ENCODE assay signal across 8 cellular contexts in the genomic region with DNA sequence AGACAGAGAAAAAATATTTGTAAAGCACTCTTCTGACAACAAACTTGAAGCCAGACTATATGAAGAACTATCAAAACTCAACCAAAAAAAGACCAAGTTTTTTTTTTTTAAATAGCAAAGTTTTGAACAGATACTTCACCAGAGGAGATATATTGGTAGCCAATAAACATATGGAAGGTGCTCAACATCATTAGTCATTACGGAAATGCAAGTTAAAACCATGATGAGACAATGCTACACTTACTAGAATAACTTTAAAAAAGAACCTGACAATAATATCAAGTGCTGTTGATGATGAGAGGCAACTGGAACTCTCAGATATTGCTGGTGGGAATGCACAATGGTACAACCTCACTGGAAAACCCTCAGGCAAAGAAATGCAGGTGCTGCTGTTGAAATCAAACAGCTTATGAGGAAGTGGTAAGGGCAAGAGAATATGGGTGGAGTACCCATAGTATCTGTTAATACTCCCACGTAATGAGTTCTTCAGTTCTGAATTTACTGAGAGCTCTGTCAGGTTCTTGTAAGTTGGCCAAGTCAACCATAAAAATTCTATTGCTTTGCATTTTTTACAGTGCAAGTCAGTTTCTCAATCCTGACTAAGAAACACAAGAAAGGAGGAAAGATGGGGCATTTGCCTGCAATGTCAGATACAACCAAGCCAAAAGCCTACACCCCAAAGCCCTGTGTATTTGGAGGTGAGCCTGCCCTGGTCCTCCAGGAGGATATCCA.
DNase-seq lines count a peak whose midpoint lies in the region; ATAC-seq and TF ChIP-seq lines count a peak whose summit lies in the region.

No MANE protein-coding gene starts in this region.

- peak overlapping the region; percentile 75 for H3K27ac Mint-ChIP-seq in activated CD4-positive, alpha-beta memory T cell treated with anti-CD3 and anti-CD28 coated beads for 36 hours

- CTCF ChIA-PET in AG04449 (lab: Yijun Ruan, JAX): interaction anchor here (1.9 to 2.7 kb wide), 2 partner anchors 84 to 142 kb away, joined by 5 to 13 read pairs; no protein-coding TSS in a partner anchor
- CTCF ChIA-PET in activated CD4-positive, alpha-beta memory T cell treated with anti-CD3 and anti-CD28 coated beads for 36 hours (lab: Charles Lee): interaction anchor here (0.7 to 2.4 kb wide), 7 partner anchors 10 to 911 kb away, joined by 3 to 9 read pairs (median 4); no protein-coding TSS in a partner anchor

- DNase-seq in AG04449 (ENCODE audit: low read depth, low spot score): peak; percentile 41
- DNase-seq in activated CD4-positive, alpha-beta memory T cell treated with anti-CD3 and anti-CD28 coated beads for 36 hours: peak; percentile 26
- peak; percentile 81 for DNase-seq in renal cortical epithelial cell (ENCODE audit: low read depth)
- no peak for DNase-seq in activated CD4-positive, CD25-positive, alpha-beta regulatory T cell treated with anti-CD3 and anti-CD28 coated beads, Interleukin-2, amount 50 U/mL, for 72 hours
- no peak for DNase-seq in T-helper 9 cell

- POLR2A ChIA-PET in AG04449 (lab: Yijun Ruan, JAX): no interaction called here
- POLR2A ChIA-PET in activated CD4-positive, alpha-beta memory T cell treated with anti-CD3 and anti-CD28 coated beads for 36 hours (lab: Charles Lee): no interaction called here

- intact Hi-C loops in activated CD4-positive, alpha-beta memory T cell treated with anti-CD3 and anti-CD28 coated beads for 36 hours (cut with micrococcal nuclease): loop anchor here (1.0 to 5.0 kb wide), 9 partner anchors 13 to 662 kb away; a partner anchor contains a TSS

- peaks cover 41% of the 10 kb centered on the region for H3K4me1 Mint-ChIP-seq in activated CD4-positive, alpha-beta memory T cell treated with anti-CD3 and anti-CD28 coated beads for 36 hours (ENCODE audit: low read depth)

- H3K4me3 ChIP-seq in AG04449 (ENCODE audit: low read depth, low read length): no peak overlapping the region

- H3K9me3 Mint-ChIP-seq in activated CD4-positive, alpha-beta memory T cell treated with anti-CD3 and anti-CD28 coated beads for 36 hours: no peaks in the 10 kb centered on the region

- H3K4me3 Mint-ChIP-seq in activated CD4-positive, alpha-beta memory T cell treated with anti-CD3 and anti-CD28 coated beads for 36 hours: peak overlapping the region; percentile 36

- no peaks in the 10 kb centered on the region for H3K27me3 Mint-ChIP-seq in activated CD4-positive, alpha-beta memory T cell treated with anti-CD3 and anti-CD28 coated beads for 36 hours

- no peak for TF ChIP-seq CTCF in AG04449 (IDR thresholded peaks at IDR 0.05; ENCODE audit: insufficient read depth, low read length, missing control alignments)

- H3K36me3 Mint-ChIP-seq in activated CD4-positive, alpha-beta memory T cell treated with anti-CD3 and anti-CD28 coated beads for 36 hours: no peaks in the 10 kb centered on the region

- ATAC-seq in GM18873 (IDR thresholded peaks at IDR 0.05; ENCODE audit: low FRiP score, unreplicated experiment) (peak; percentile 89), HG03159 (IDR thresholded peaks at IDR 0.05; ENCODE audit: unreplicated experiment) (peak; percentile 93), HG02571 (IDR thresholded peaks at IDR 0.05; ENCODE audit: unreplicated experiment) (no peak)

Comparison
In these comparisons a context has a peak if more than half of its experiments do, and no peak if none do; other contexts are left out.
1. DNase-seq: peak in AG04449 (single experiment), activated CD4-positive, alpha-beta memory T cell treated with anti-CD3 and anti-CD28 coated beads for 36 hours (single experiment) and renal cortical epithelial cell (single experiment); none in activated CD4-positive, CD25-positive, alpha-beta regulatory T cell treated with anti-CD3 and anti-CD28 coated beads, Interleukin-2, amount 50 U/mL, for 72 hours (single experiment) and T-helper 9 cell (single experiment).